Comparison of ENCODE assay signal across 8 cellular contexts in the genomic region with DNA sequence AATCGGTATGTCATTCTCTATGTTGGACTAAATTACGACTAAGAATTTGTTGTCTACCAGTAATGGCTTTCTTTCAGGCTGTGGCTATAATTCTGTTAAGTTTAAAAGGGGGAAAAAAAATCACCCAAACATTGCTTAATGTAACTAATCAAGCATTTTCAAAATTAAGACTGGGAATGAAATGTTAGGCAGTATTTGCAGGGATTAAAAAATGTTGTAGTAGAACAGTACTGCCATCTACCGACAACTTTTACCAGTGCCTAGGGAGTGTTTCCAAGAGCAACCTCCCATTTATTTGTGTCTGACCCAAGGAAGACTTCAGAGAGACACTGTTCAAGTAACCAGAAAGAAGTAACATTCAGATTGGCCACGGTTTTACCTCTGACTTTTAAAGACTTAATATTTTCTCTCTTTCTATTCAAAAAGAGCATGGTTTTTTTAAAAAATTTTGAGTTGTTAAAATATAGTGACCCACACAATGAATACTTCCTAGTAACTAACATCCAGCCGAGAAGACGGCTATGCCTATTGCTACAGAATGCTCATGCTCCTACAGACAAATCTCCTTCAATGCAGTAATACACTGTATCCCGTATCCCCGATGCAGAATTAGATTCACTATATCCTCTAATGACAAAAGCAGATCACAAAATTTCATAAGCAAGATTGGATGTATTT.
DNase-seq lines count a peak whose midpoint lies in the region; ATAC-seq and TF ChIP-seq lines count a peak whose summit lies in the region.

No MANE protein-coding gene starts in this region.

- no peaks in the 10 kb centered on the region for H3K9me3 ChIP-seq in Panc1 (ENCODE audit: control insufficient read depth, insufficient read depth, low read depth, low read length)
- H3K9me3 ChIP-seq in endodermal cell (ENCODE audit: control insufficient read depth, low read length), result no peaks in the 10 kb centered on the region
- H3K9me3 ChIP-seq in mesenchymal stem cell (ENCODE audit: control insufficient read depth, low read length), result no peaks in the 10 kb centered on the region

- H4K8ac ChIP-seq in mesenchymal stem cell (ENCODE audit: low read length), result no peak overlapping the region

- no TSS peak for BruUV-seq in Panc1 (replicated peaks; lab: Mats Ljungman, UMichigan)

- H3K27ac ChIP-seq in Panc1 (ENCODE audit: low read length) (no peak overlapping the region), endodermal cell (ENCODE audit: low read depth, low read length) (peak overlapping the region; percentile 6), mesenchymal stem cell (ENCODE audit: low read length, poor library complexity, severe bottlenecking) (no peak overlapping the region)

- H2AFZ ChIP-seq in mesenchymal stem cell (ENCODE audit: low read depth, low read length), result no peak overlapping the region

- DNase-seq in AG09309 (ENCODE audit: low read depth) (peak; percentile 57), GM13977 (ENCODE audit: low spot score) (peak; percentile 17), LHCN-M2 (ENCODE audit: low read depth) (peak; percentile 65), Panc1 (ENCODE audit: low read depth, low spot score) (peak; percentile 54), endodermal cell (peak; percentile 75), mesenchymal stem cell (peak; percentile 75)
- DNase-seq in activated CD4-positive, alpha-beta T cell treated with anti-CD3 and anti-CD28 coated beads for 1 hour, result no peak

- H3K9ac ChIP-seq in endodermal cell (ENCODE audit: extremely low read depth, low read length, poor library complexity, severe bottlenecking), result no peak overlapping the region
- H3K9ac ChIP-seq in mesenchymal stem cell (ENCODE audit: low read length), result peak overlapping the region; percentile 45

- CTCF ChIA-PET in Panc1 (lab: Charles Lee), result no interaction called here

- POLR2A ChIA-PET in Panc1 (lab: Charles Lee), result no interaction called here

- no peak overlapping the region for H2BK120ac ChIP-seq in mesenchymal stem cell (ENCODE audit: low read depth, low read length)

- ATAC-seq in Panc1 (peak; percentile 91), HG02840 (IDR thresholded peaks at IDR 0.05; ENCODE audit: low FRiP score, unreplicated experiment) (no peak)

- H3K27me3 Mint-ChIP-seq in endodermal cell (ENCODE audit: insufficient read depth), result no peaks in the 10 kb centered on the region

- no peak overlapping the region for H3K14ac ChIP-seq in mesenchymal stem cell (ENCODE audit: low read length in 2 of 2)

- H3K18ac ChIP-seq in mesenchymal stem cell (ENCODE audit: low read depth in 1 of 2, low read length in 2 of 2), result no peak overlapping the region

- H2BK12ac ChIP-seq in mesenchymal stem cell (ENCODE audit: low read length in 2 of 2), result no peak overlapping the region

- no peak overlapping the region for H3K23ac ChIP-seq in mesenchymal stem cell (ENCODE audit: low read length in 2 of 2)

- H3K4me2 ChIP-seq in mesenchymal stem cell (ENCODE audit: low read length, poor library complexity, severe bottlenecking), result no peak overlapping the region

- H3K27ac Mint-ChIP-seq in endodermal cell, result no peak overlapping the region

- no peak overlapping the region for H2AK5ac ChIP-seq in mesenchymal stem cell (ENCODE audit: low read length, severe bottlenecking)

- H2BK15ac ChIP-seq in mesenchymal stem cell (ENCODE audit: low read depth, poor library complexity, severe bottlenecking), result no peak overlapping the region

- no peaks in the 10 kb centered on the region for H3K9me3 Mint-ChIP-seq in endodermal cell

- H3K4me3 Mint-ChIP-seq in endodermal cell, result no peak overlapping the region

- H4K91ac ChIP-seq in mesenchymal stem cell (ENCODE audit: low read length), result no peak overlapping the region

- WGBS in endodermal cell (ENCODE audit: insufficient coverage in 1 of 2, insufficient read length in 1 of 2), 2 experiments, result 53% methylated on average over 3 to 8 of the region's 8 CpGs
- WGBS in mesenchymal stem cell, result 57% methylated on average over 5 of the region's 8 CpGs

- no peaks in the 10 kb centered on the region for H3K27me3 ChIP-seq in Panc1 (ENCODE audit: control insufficient read depth, insufficient read depth, low read length)
- H3K27me3 ChIP-seq in endodermal cell (ENCODE audit: control insufficient read depth, insufficient read depth, low read length, poor library complexity, severe bottlenecking), result no peaks in the 10 kb centered on the region
- no peaks in the 10 kb centered on the region for H3K27me3 ChIP-seq in mesenchymal stem cell (ENCODE audit: control insufficient read depth in 1 of 2, insufficient read depth in 1 of 2, low read length in 2 of 2)

- peaks cover 54% of the 10 kb centered on the region for H3K4me1 Mint-ChIP-seq in endodermal cell

- intact Hi-C loops in Panc1 (cut with micrococcal nuclease; ENCODE audit: unreplicated experiment), result loop anchor here (2.0 to 5.0 kb wide), 3 partner anchors 741 to 1047 kb away; no protein-coding TSS in a partner anchor

- H3K4me1 ChIP-seq in Panc1 (ENCODE audit: control insufficient read depth, insufficient read depth, low read length), result no peaks in the 10 kb centered on the region
- peaks cover 8% of the 10 kb centered on the region for H3K4me1 ChIP-seq in endodermal cell (ENCODE audit: control insufficient read depth, insufficient read depth, low read length)
- no peaks in the 10 kb centered on the region for H3K4me1 ChIP-seq in mesenchymal stem cell (ENCODE audit: control insufficient read depth, insufficient read depth, low read depth, low read length)

- no peak overlapping the region for H3K4me3 ChIP-seq in AG09309 (ENCODE audit: control insufficient read depth, low read depth, low read length)
- no peak overlapping the region for H3K4me3 ChIP-seq in Panc1 (ENCODE audit: low read depth in 2 of 2, low read length in 2 of 2)
- no peak overlapping the region for H3K4me3 ChIP-seq in endodermal cell (ENCODE audit: low read length)
- H3K4me3 ChIP-seq in mesenchymal stem cell (ENCODE audit: insufficient read depth in 1 of 2, low read depth in 1 of 2, low read length in 2 of 2), result no peak overlapping the region

- H3K36me3 ChIP-seq in Panc1 (ENCODE audit: control insufficient read depth, insufficient read depth, low read length) (no peaks in the 10 kb centered on the region), endodermal cell (ENCODE audit: control insufficient read depth, insufficient read depth, low read length) (no peaks in the 10 kb centered on the region), mesenchymal stem cell (ENCODE audit: control insufficient read depth in 1 of 2, insufficient read depth in 2 of 2, low read depth in 1 of 2, low read length in 2 of 2) (no peaks in the 10 kb centered on the region)

- H3K79me1 ChIP-seq in mesenchymal stem cell (replicated peaks; ENCODE audit: low read length, poor library complexity, severe bottlenecking), result peaks cover 21% of the 10 kb centered on the region

- in situ Hi-C loops in GM13977 (cut with MboI; ENCODE audit: low pct_unique_long_range_greater_than_20kb, low sequenced_read_pairs, unreplicated experiment) (no loop called here), Panc1 (cut with HindIII; ENCODE audit: low pct_unique_long_range_greater_than_20kb, low sequenced_read_pairs) (no loop called here)

- no peak overlapping the region for H3K4ac ChIP-seq in mesenchymal stem cell (ENCODE audit: low read depth in 1 of 2, low read length in 2 of 2)

- TF ChIP-seq CTCF in AG09309 (IDR thresholded peaks at IDR 0.05; ENCODE audit: control insufficient read depth, insufficient read depth, low read depth, low read length, missing control alignments) (peak; percentile 76), GM13977 (IDR thresholded peaks at IDR 0.05; ENCODE audit: extremely low read depth, insufficient read depth, missing control alignments) (peak; percentile 63), Panc1 (IDR thresholded peaks at IDR 0.05) (peak; percentile 75; the same call in 1 of the 2 replicates), endodermal cell (conservative IDR thresholded peaks at IDR 0.05) (peak; percentile 91)

- no peak overlapping the region for H2BK5ac ChIP-seq in mesenchymal stem cell (ENCODE audit: low read depth, low read length, poor library complexity, severe bottlenecking)

- H3K36me3 Mint-ChIP-seq in endodermal cell (ENCODE audit: low read depth), result no peaks in the 10 kb centered on the region
